Comparison of ENCODE assay signal across 13 cellular contexts in the genomic region with DNA sequence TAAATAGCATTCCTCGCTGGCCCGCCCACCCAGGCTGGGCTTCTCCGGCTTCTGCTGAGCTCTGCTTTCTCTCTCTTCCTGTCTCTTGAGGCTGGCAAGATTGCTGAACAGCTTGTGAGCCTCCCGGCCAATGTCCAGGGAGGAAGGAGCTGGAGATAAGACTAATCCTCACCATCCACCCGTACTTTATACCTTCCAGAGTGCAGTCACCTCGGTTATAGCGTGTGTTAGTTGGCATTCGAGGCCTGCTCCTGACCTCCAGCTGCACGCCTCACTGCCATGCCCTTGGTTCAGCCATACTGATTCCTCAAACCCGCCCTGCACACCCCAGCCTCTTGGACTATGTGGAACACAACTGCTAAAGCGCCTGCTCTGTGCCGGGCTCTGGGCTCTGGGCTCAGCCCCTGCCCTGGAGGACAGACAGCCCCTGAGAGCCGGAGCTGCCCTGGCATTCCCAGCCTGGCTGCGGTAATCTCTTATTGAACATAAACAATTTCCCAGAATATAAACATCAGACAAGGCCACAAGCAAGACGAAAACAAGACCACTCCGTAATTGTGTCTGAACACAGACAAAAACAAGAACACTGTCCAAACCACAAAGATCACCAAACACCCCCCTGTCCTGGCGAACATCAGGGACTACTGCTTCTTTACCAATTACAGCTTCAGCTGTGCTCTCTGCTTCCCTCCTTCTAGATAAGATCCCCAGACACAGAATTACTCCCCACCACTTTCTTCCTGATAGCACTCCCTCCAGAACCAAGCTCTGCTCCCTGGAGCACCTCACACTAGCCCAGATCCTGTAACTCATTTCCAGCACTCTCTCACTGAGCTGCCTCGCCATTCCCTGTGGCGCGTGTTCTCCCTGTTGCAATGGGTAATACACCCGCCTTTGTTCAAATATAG. TPM values are rescaled to one million over a fixed set of nuclear protein-coding genes. Genes with fewer than 3 reads are reported as not detected.
A peak's percentile ranks its signal among the peaks of the same experiment; 100 is the strongest.
DNase-seq lines count a peak whose midpoint lies in the region; ATAC-seq, FAIRE-seq and TF ChIP-seq lines count a peak whose summit lies in the region.
"Had no signal": no experiment of that assay in that cellular context is flagged by ENCODE, and none has a peak within 500 bp of the region (broad histone marks: within the 10 kb centered on the region; RNA-seq: fewer than 3 reads in every experiment).

No MANE protein-coding gene starts in this region.

- peak overlapping the region; percentile 38 for H3K9ac ChIP-seq in NT2/D1 (ENCODE audit: insufficient read length, low read depth)
- H3K9ac ChIP-seq in endodermal cell (ENCODE audit: extremely low read depth, low read length, poor library complexity, severe bottlenecking) = no peak overlapping the region
- no peak overlapping the region for H3K9ac ChIP-seq in HepG2 (ENCODE audit: insufficient read depth, low read depth, low read length)
- H3K9ac ChIP-seq in stomach smooth muscle (ENCODE audit: low read length in 2 of 2) = peak overlapping the region in 1 of 2 donors; percentile 35

- no peaks in the 10 kb centered on the region for H3K9me3 ChIP-seq in NT2/D1 (ENCODE audit: insufficient read depth, low read length)
- no peaks in the 10 kb centered on the region for H3K9me3 ChIP-seq in endodermal cell (ENCODE audit: control insufficient read depth, low read length)
- no peaks in the 10 kb centered on the region for H3K9me3 ChIP-seq in HepG2 (ENCODE audit: low read length)
- no peaks in the 10 kb centered on the region for H3K9me3 ChIP-seq in stomach smooth muscle (ENCODE audit: control insufficient read depth in 2 of 2, low read length in 2 of 2)
- no peaks in the 10 kb centered on the region for H3K9me3 ChIP-seq in pancreas

- H3K9me3 Mint-ChIP-seq in endodermal cell = no peaks in the 10 kb centered on the region
- H3K9me3 Mint-ChIP-seq: activated CD4-positive, alpha-beta T cell treated with anti-CD3 and anti-CD28 coated beads, Interleukin-2, amount 10 ng/mL, durations not matched to agents 7 days and 5 days had no signal

- no peak for TF ChIP-seq RAD21 in HepG2 (CRISPR knock-in tag; IDR thresholded peaks at IDR 0.05)

- H3K27me3 Mint-ChIP-seq in endodermal cell (ENCODE audit: insufficient read depth) = peaks cover 84% of the 10 kb centered on the region

- WGBS in endodermal cell (ENCODE audit: insufficient coverage in 1 of 2, insufficient read length in 1 of 2), 2 experiments = 70 to 82% methylated on average over 10 to 21 of the region's 21 CpGs
- WGBS in HepG2 (ENCODE audit: low lambda C conversion rate) = 30% methylated on average over 12 of the region's 21 CpGs
- WGBS in pancreas, 2 donors = 75 to 80% methylated on average over 21 of the region's 21 CpGs

- H3K4me3 ChIP-seq in NT2/D1 (ENCODE audit: insufficient read length, low read depth) (no peak overlapping the region), endodermal cell (ENCODE audit: low read length) (no peak overlapping the region), HepG2 (replicated peaks in 1 of 3; ENCODE audit: insufficient read depth in 1 of 3, low read depth in 2 of 3, low read length in 3 of 3) (no peak overlapping the region), stomach smooth muscle (ENCODE audit: low read length in 2 of 2) (peak overlapping the region; percentile 26 to 52), pancreas (no peak overlapping the region)

- H3K27me3 ChIP-seq in NT2/D1 (ENCODE audit: insufficient read depth, insufficient read length) (peaks cover 5% of the 10 kb centered on the region), endodermal cell (ENCODE audit: control insufficient read depth, insufficient read depth, low read length, poor library complexity, severe bottlenecking) (peaks cover 80% of the 10 kb centered on the region), HepG2 (ENCODE audit: control insufficient read depth in 1 of 2, insufficient read depth in 2 of 2, low read length in 2 of 2) (peaks cover 9 to 80% of the 10 kb centered on the region in 2 experiments; a peak in 4 of 5 replicates), stomach smooth muscle (ENCODE audit: control insufficient read depth in 1 of 2, insufficient read depth in 2 of 2, low read length in 2 of 2) (no peaks in the 10 kb centered on the region), pancreas (no peaks in the 10 kb centered on the region)

- peaks cover 10% of the 10 kb centered on the region for H3K4me1 ChIP-seq in NT2/D1 (ENCODE audit: insufficient read depth, insufficient read length)
- H3K4me1 ChIP-seq in endodermal cell (ENCODE audit: control insufficient read depth, insufficient read depth, low read length) = peaks cover 15% of the 10 kb centered on the region
- 0 out of 2 replicates have a peak, but pooled peaks cover 8% of the 10 kb centered on the region for H3K4me1 ChIP-seq in HepG2 (ENCODE audit: insufficient read depth, low read length)
- H3K4me1 ChIP-seq in stomach smooth muscle (ENCODE audit: control insufficient read depth, insufficient read depth, low read length) = peaks cover 49% of the 10 kb centered on the region
- H3K4me1 ChIP-seq in pancreas = peaks cover 15 to 22% (median 18%) of the 10 kb centered on the region in 3 donors

- peaks cover 39% of the 10 kb centered on the region for H3K4me1 Mint-ChIP-seq in endodermal cell
- H3K4me1 Mint-ChIP-seq: activated CD4-positive, alpha-beta T cell treated with anti-CD3 and anti-CD28 coated beads, Interleukin-2, amount 10 ng/mL, durations not matched to agents 7 days and 5 days had no signal

- BruUV-seq in HepG2 (replicated peaks; lab: Mats Ljungman, UMichigan) = no TSS peak

- no peak overlapping the region for H3K27ac Mint-ChIP-seq in endodermal cell
- H3K27ac Mint-ChIP-seq: activated CD4-positive, alpha-beta T cell treated with anti-CD3 and anti-CD28 coated beads, Interleukin-2, amount 10 ng/mL, durations not matched to agents 7 days and 5 days; activated naive CD8-positive, alpha-beta T cell had no signal

- TF ChIP-seq CTCF in endodermal cell (conservative IDR thresholded peaks at IDR 0.05) (no peak), HepG2 (CRISPR knock-in tag; IDR thresholded peaks at IDR 0.05) (no peak), pancreas (IDR thresholded peaks at IDR 0.05) (no peak)

- TF ChIP-seq POLR2A in HepG2 (IDR thresholded peaks at IDR 0.05; ENCODE audit: insufficient read depth in 1 of 2, low read depth in 2 of 2, low read length in 2 of 2) = no peak

- H2AFZ ChIP-seq in HepG2 (ENCODE audit: low read length) = no peak overlapping the region

- DNase-seq in NT2/D1 (ENCODE audit: low read depth, low spot score) = no peak
- peak; percentile 75 for DNase-seq in endodermal cell
- DNase-seq in HepG2 (ENCODE audit: low spot score) = no peak
- no peak for DNase-seq in NCI-H146 (lab: John Stamatoyannopoulos, UW)
- no peak for DNase-seq in pancreas
- DNase-seq: activated CD4-positive, alpha-beta T cell treated with anti-CD3 and anti-CD28 coated beads, Interleukin-2, amount 10 ng/mL, durations not matched to agents 7 days and 5 days; kidney glomerular epithelial cell; NCI-H446 treated with DMSO at 0.1 percent for 48 hours had no signal

- POLR2A ChIA-PET in HepG2 (lab: Yijun Ruan, JAX) = no interaction called here

- H3K36me3 ChIP-seq in NT2/D1 (ENCODE audit: insufficient read depth, insufficient read length, low read length) (no peaks in the 10 kb centered on the region), endodermal cell (ENCODE audit: control insufficient read depth, insufficient read depth, low read length) (no peaks in the 10 kb centered on the region), HepG2 (replicated peaks in 1 of 2; ENCODE audit: control insufficient read depth in 1 of 2, insufficient read depth in 2 of 2, low read length in 2 of 2) (no peaks in the 10 kb centered on the region), stomach smooth muscle (ENCODE audit: control insufficient read depth in 2 of 2, insufficient read depth in 2 of 2, low read length in 2 of 2) (no peaks in the 10 kb centered on the region), pancreas (no peaks in the 10 kb centered on the region)

- no peak overlapping the region for H3K27ac ChIP-seq in endodermal cell (ENCODE audit: low read depth, low read length)
- H3K27ac ChIP-seq in HepG2 (ENCODE audit: extremely low read length, insufficient read depth, low read length) = no peak overlapping the region
- peak overlapping the region; percentile 55 for H3K27ac ChIP-seq in stomach smooth muscle (ENCODE audit: low read length)
- H3K27ac ChIP-seq in pancreas = no peak overlapping the region
- H3K27ac ChIP-seq: epithelial cell of prostate had no signal

- H3K79me2 ChIP-seq in HepG2 (ENCODE audit: insufficient read depth, low read length) = no peaks in the 10 kb centered on the region

- CTCF ChIA-PET in HepG2 (lab: Yijun Ruan, JAX; ENCODE audit: low intra/inter-chr PET ratio, low total read pairs) = no interaction called here

- H3K36me3 Mint-ChIP-seq in endodermal cell (ENCODE audit: low read depth) = no peaks in the 10 kb centered on the region
- H3K36me3 Mint-ChIP-seq: activated naive CD8-positive, alpha-beta T cell had no signal

- H3K4me2 ChIP-seq in HepG2 (ENCODE audit: low read depth, low read length) = no peak overlapping the region

- no peak overlapping the region for H3K4me3 Mint-ChIP-seq in endodermal cell
- H3K4me3 Mint-ChIP-seq: activated CD4-positive, alpha-beta T cell treated with anti-CD3 and anti-CD28 coated beads, Interleukin-2, amount 10 ng/mL, durations not matched to agents 7 days and 5 days; activated naive CD8-positive, alpha-beta T cell had no signal

- no peak for FAIRE-seq in HepG2 (lab: Jason Lieb, UNC)
- no peak for FAIRE-seq in pancreas (lab: Jason Lieb, UNC)

- peaks cover 7% of the 10 kb centered on the region; the same call in 1 of the 2 replicates for H4K20me1 ChIP-seq in HepG2 (ENCODE audit: insufficient read depth, low read length)

- in situ Hi-C loops in HepG2 (cut with HindIII; ENCODE audit: extremely low pct_ligation_motif_present, low pct_unique_long_range_greater_than_20kb) = no loop called here

- TF ChIP-seq EP300 in HepG2 (IDR thresholded peaks at IDR 0.05; ENCODE audit: low read depth in 2 of 2, low read length in 2 of 2) = no peak
- no peak for TF ChIP-seq EP300 in HepG2 (CRISPR knock-in tag; IDR thresholded peaks at IDR 0.05; ENCODE audit: borderline replicate concordance)

- ATAC-seq in HepG2 (peak; percentile 31), HG02973 (IDR thresholded peaks at IDR 0.05; ENCODE audit: unreplicated experiment) (no peak), HG03196 (IDR thresholded peaks at IDR 0.05; ENCODE audit: unreplicated experiment) (no peak), pancreas (no peak)

- intact Hi-C loops in HepG2 (cut with micrococcal nuclease; ENCODE audit: unreplicated experiment) = loop anchor here (5.0 kb wide), 1 partner anchor 633 kb away; no protein-coding TSS in a partner anchor
- intact Hi-C loops in pancreas (cut with DNase I) = no loop called here

RNA-seq across cellular contexts. Expression of a gene that starts 57.0 kb away (rescaled TPM):
- total RNA-seq in endodermal cell (10 to 100 TPM; 66.5 to 81.1 TPM), HepG2 (2016; rRNA removed; fragmentation: Illumina TruSeq; extraction: Trizol) (11.9 TPM in 2 replicates), pancreas (10 to 100 TPM; 13.9 to 37.2 (median 21.7) TPM)
- polyA plus RNA-seq in endodermal cell (2013, experiment 1 of 2) = 51.9 TPM
- polyA plus RNA-seq in endodermal cell (2013, experiment 2 of 2) = 48.9 TPM
- total RNA-seq in HepG2 (2016; cell fraction: cytosol; rRNA removed; fragmentation: Illumina TruSeq; extraction: Trizol; ENCODE audit: low read depth) = 4.3 and 4.6 TPM in 2 replicates
- 11.3 and 13.4 TPM in 2 replicates for total RNA-seq in HepG2 (2016; cell fraction: insoluble cytoplasmic fraction; rRNA removed; fragmentation: Illumina TruSeq; extraction: Trizol)
- 6.8 and 8.2 TPM in 2 replicates for total RNA-seq in HepG2 (2016; cell fraction: membrane; rRNA removed; fragmentation: Illumina TruSeq; extraction: Trizol)
- 17.8 and 18.8 TPM in 2 replicates for total RNA-seq in HepG2 (2016; cell fraction: nucleus; rRNA removed; fragmentation: Illumina TruSeq; extraction: Trizol)
- polyA plus RNA-seq in HepG2 (2011; rRNA removed) (10.8 and 13.8 TPM in 2 replicates), pancreas (10 to 100 TPM; 12.5 to 13.0 TPM)
- 7.1 and 8.6 TPM in 2 replicates for polyA plus RNA-seq in HepG2 (2011; cell fraction: cytosol; rRNA removed)
- polyA plus RNA-seq in HepG2 (2011; cell fraction: nucleus; rRNA removed) = 48.8 and 69.4 TPM in 2 replicates
- 21.9 and 27.0 TPM in 2 replicates for polyA plus RNA-seq in HepG2 (2012)
- polyA plus RNA-seq in HepG2 (2016; cell fraction: cytosol; fragmentation: Illumina TruSeq; extraction: Trizol; ENCODE audit: low read depth) = 0.89 and 1.1 TPM in 2 replicates
- polyA plus RNA-seq in HepG2 (2016; cell fraction: insoluble cytoplasmic fraction; fragmentation: Illumina TruSeq; extraction: Trizol; ENCODE audit: low read depth) = 11.5 and 15.8 TPM in 2 replicates
- 2.4 and 4.2 TPM in 2 replicates for polyA plus RNA-seq in HepG2 (2016; cell fraction: membrane; fragmentation: Illumina TruSeq; extraction: Trizol; ENCODE audit: low read depth)
- polyA plus RNA-seq in HepG2 (2016; cell fraction: nucleus; fragmentation: Illumina TruSeq; extraction: Trizol; ENCODE audit: insufficient read depth, low read depth) = 22.7 and 23.0 TPM in 2 replicates
- 51.1 and 121 TPM in 2 replicates for polyA minus RNA-seq in HepG2 (2011; rRNA and poly(A)+ RNA removed; ENCODE audit: low replicate concordance)
- polyA minus RNA-seq in HepG2 (2011; cell fraction: cytosol; rRNA and poly(A)+ RNA removed) = 16.1 and 16.6 TPM in 2 replicates
- 57.1 and 60.3 TPM in 2 replicates for polyA minus RNA-seq in HepG2 (2011; cell fraction: nucleus; rRNA and poly(A)+ RNA removed)

Comparison
In these comparisons a context has a peak if more than half of its experiments do, and no peak if none do; other contexts are left out.
1. H3K4me3 ChIP-seq: peak in stomach smooth muscle (2 of 2); none in NT2/D1 (single experiment), endodermal cell (single experiment), HepG2 (0 of 3) and pancreas (0 of 4).